In genomic region chr16:69225136-69225535, GRCh38 we compare ENCODE assay signal across 12 cellular contexts.
"Had no signal": no experiment of that assay in that cellular context is flagged by ENCODE, and none has a peak within 500 bp of the region (broad histone marks: within the 10 kb centered on the region; RNA-seq: fewer than 3 reads in every experiment).

No MANE protein-coding gene starts in this region.

- H3K27ac ChIP-seq: psoas muscle, SK-N-MC had no signal

- ATAC-seq: left colon; psoas muscle; stimulated activated memory B cell treated with anti-CD40 and anti-IgM and Interleukin-4, amounts not matched to agents 10 μg/mL and 1 μg/mL and 100 μg/mL, for 72 hours had no signal

- H3K4me3 ChIP-seq: psoas muscle, SK-N-MC, tibial nerve had no signal

- H3K27me3 ChIP-seq: tibial nerve had no signal

- DNase-seq: activated CD4-positive, alpha-beta memory T cell treated with anti-CD3 and anti-CD28 coated beads for 36 hours; activated effector memory CD4-positive, alpha-beta T cell treated with Interleukin-2 at 50 U/mL for 16 hours; activated naive CD4-positive, alpha-beta T cell treated with anti-CD3 and anti-CD28 coated beads, Interleukin-2, amount 50 U/mL, for 16 hours; activated T-cell treated with anti-CD3 and anti-CD28 coated beads, Interleukin-2, amount 50 U/mL, for 24 hours; left colon; psoas muscle; stimulated activated CD4-positive, alpha-beta T cell treated with anti-CD3 and anti-CD28 coated beads, Interleukin-2, amount 100 ng/mL, for 48 hours; T-helper 1 cell; T1000 had no signal

- H3K9me3 ChIP-seq: psoas muscle, tibial nerve had no signal
